1 cellular context compared by ENCODE assay signal in the genomic region with DNA sequence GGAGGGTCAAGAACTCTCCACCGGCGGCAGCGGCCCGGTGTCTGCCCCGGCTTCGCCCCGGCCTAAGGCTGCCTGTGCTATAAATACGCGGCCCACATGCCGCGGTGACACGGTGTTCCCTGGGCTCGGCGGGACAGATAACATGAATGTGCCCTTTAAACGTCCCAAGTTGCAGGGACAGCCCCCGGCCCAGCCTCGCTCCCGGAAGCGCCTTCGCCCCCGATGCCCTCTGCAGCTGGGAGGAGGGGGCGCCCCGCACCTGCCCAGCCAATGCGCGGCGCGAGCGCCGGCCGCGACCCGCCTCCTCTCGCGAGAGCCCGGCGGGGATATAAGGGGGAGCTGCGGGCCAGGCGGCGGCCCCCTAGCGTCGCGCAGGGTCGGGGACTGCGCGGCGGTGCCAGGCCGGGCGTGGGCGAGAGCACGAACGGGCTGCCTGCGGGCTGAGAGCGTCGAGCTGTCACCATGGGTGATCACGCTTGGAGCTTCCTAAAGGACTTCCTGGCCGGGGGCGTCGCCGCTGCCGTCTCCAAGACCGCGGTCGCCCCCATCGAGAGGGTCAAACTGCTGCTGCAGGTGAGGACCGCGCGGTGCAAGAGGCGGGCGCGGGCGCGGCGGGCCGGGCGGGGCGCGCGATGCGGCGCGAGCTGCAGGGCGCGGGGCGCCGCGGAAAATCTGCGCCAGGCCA.
TF ChIP-seq lines count a peak whose summit lies in the region.

SLC25A4 (plus strand) TSS at position 356 of the 685 bp plus-strand sequence; CDS start at position 463, 107 bp downstream.

TF ChIP-seq in GM12878, 131 proteins besides CTCF, POLR2A, EP300 and RAD21 (continued from another document and continues in another):
- TF ChIP-seq, protein P1, sequence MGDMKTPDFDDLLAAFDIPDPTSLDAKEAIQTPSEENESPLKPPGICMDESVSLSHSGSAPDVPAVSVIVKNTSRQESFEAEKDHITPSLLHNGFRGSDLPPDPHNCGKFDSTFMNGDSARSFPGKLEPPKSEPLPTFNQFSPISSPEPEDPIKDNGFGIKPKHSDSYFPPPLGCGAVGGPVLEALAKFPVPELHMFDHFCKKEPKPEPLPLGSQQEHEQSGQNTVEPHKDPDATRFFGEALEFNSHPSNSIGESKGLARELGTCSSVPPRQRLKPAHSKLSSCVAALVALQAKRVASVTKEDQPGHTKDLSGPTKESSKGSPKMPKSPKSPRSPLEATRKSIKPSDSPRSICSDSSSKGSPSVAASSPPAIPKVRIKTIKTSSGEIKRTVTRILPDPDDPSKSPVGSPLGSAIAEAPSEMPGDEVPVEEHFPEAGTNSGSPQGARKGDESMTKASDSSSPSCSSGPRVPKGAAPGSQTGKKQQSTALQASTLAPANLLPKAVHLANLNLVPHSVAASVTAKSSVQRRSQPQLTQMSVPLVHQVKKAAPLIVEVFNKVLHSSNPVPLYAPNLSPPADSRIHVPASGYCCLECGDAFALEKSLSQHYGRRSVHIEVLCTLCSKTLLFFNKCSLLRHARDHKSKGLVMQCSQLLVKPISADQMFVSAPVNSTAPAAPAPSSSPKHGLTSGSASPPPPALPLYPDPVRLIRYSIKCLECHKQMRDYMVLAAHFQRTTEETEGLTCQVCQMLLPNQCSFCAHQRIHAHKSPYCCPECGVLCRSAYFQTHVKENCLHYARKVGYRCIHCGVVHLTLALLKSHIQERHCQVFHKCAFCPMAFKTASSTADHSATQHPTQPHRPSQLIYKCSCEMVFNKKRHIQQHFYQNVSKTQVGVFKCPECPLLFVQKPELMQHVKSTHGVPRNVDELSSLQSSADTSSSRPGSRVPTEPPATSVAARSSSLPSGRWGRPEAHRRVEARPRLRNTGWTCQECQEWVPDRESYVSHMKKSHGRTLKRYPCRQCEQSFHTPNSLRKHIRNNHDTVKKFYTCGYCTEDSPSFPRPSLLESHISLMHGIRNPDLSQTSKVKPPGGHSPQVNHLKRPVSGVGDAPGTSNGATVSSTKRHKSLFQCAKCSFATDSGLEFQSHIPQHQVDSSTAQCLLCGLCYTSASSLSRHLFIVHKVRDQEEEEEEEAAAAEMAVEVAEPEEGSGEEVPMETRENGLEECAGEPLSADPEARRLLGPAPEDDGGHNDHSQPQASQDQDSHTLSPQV (IDR thresholded peaks at IDR 0.05), result no peak
- TF ChIP-seq NR2F1 (conservative IDR thresholded peaks at IDR 0.05) (peak; percentile 97), BCLAF1 (IDR thresholded peaks at IDR 0.05) (no peak), CUX1 (IDR thresholded peaks at IDR 0.05; ENCODE audit: insufficient replicate concordance, low read depth, low read length) (no peak), SUPT20H (IDR thresholded peaks at IDR 0.05; ENCODE audit: borderline replicate concordance, control insufficient read depth, low read depth, low read length) (no peak), MEF2A (IDR thresholded peaks at IDR 0.05; ENCODE audit: insufficient read depth, low read depth, low read length) (0 out of 2 replicates have a peak, but pooled peaks have one; percentile 6), IRF4 (IDR thresholded peaks at IDR 0.05; ENCODE audit: low read depth, low read length) (no peak), SRF (IDR thresholded peaks at IDR 0.05; ENCODE audit: low read depth in 2 of 2, low read length in 2 of 2) (no peak), CHD4 (IDR thresholded peaks at IDR 0.05) (no peak), GABPA (IDR thresholded peaks at IDR 0.05; ENCODE audit: low read depth) (no peak), ZBTB40 (IDR thresholded peaks at IDR 0.05; ENCODE audit: borderline replicate concordance) (no peak), SIX5 (IDR thresholded peaks at IDR 0.05; ENCODE audit: low read depth, low read length, severe bottlenecking) (no peak), TARDBP (IDR thresholded peaks at IDR 0.05; ENCODE audit: borderline replicate concordance) (no peak), MEF2B (IDR thresholded peaks at IDR 0.05; ENCODE audit: partially characterized antibody, poor library complexity, severe bottlenecking) (peak; percentile 44), ZZZ3 (IDR thresholded peaks at IDR 0.05; ENCODE audit: control insufficient read depth, insufficient read length, low read depth) (no peak), NBN (IDR thresholded peaks at IDR 0.05) (0 out of 2 replicates have a peak, but pooled peaks have one; percentile 40), ZNF274 (IDR thresholded peaks at IDR 0.05; ENCODE audit: insufficient read depth, insufficient read length) (no peak), ETV6 (conservative IDR thresholded peaks at IDR 0.05 in 1 of 2, IDR thresholded peaks at IDR 0.05 in 1 of 2; ENCODE audit: borderline replicate concordance in 1 of 2, low read depth in 1 of 2) (no peak), BCL11A (IDR thresholded peaks at IDR 0.05; ENCODE audit: low read depth, low read length) (no peak), WRNIP1 (IDR thresholded peaks at IDR 0.05; ENCODE audit: borderline replicate concordance, low read depth, low read length) (no peak), PRDM15 (CRISPR knock-in tag; IDR thresholded peaks at IDR 0.05) (no peak), ZNF207 (IDR thresholded peaks at IDR 0.05; ENCODE audit: borderline replicate concordance) (peak; percentile 95), NR2C1 (IDR thresholded peaks at IDR 0.05) (peak; percentile 66), YBX1 (IDR thresholded peaks at IDR 0.05) (no peak), CBX5 (IDR thresholded peaks at IDR 0.05; ENCODE audit: low read depth) (no peak; the same call in 1 of the 2 replicates), BMI1 (IDR thresholded peaks at IDR 0.05; ENCODE audit: borderline replicate concordance) (no peak), ZNF384 (IDR thresholded peaks at IDR 0.05; ENCODE audit: borderline replicate concordance, low read depth, low read length) (no peak), ZNF622 (IDR thresholded peaks at IDR 0.05) (no peak), SMARCA5 (IDR thresholded peaks at IDR 0.05) (peak; percentile 87; the same call in 1 of the 2 replicates), CHD2 (IDR thresholded peaks at IDR 0.05; ENCODE audit: borderline replicate concordance, low read depth, low read length) (peak; percentile 100), SPI1 (IDR thresholded peaks at IDR 0.05; ENCODE audit: borderline replicate concordance, insufficient read depth, low read depth, low read length) (no peak), E2F4 (IDR thresholded peaks at IDR 0.05; ENCODE audit: low read depth, low read length) (no peak), TCF3 (IDR thresholded peaks at IDR 0.05; ENCODE audit: borderline replicate concordance, insufficient read depth, low read depth, low read length) (peak; percentile 92), SUZ12 (IDR thresholded peaks at IDR 0.05; ENCODE audit: unreplicated experiment) (no peak)
